ENCODE assay signal across 13 cellular contexts in genomic region chr1:910311-910880, GRCh38. TPM values are rescaled to one million over a fixed set of nuclear protein-coding genes. Genes with fewer than 3 reads are reported as not detected.
DNase-seq lines count a peak whose midpoint lies in the region; ATAC-seq, FAIRE-seq and TF ChIP-seq lines count a peak whose summit lies in the region.
"Had no signal": no experiment of that assay in that cellular context is flagged by ENCODE, and none has a peak within 500 bp of the region (broad histone marks: within the 10 kb centered on the region; RNA-seq: fewer than 3 reads in every experiment).

No MANE protein-coding gene starts in this region.

- H3K4me1 ChIP-seq in psoas muscle: peaks cover 1% of the 10 kb centered on the region

- H3K27ac ChIP-seq in psoas muscle: no peak overlapping the region
- H3K27ac ChIP-seq: epithelial cell of prostate, neutrophil had no signal

- no peak for ATAC-seq in Right ventricle myocardium superior (ENCODE audit: poor library complexity)
- no peak for ATAC-seq in psoas muscle
- ATAC-seq in HG03135 (IDR thresholded peaks at IDR 0.05; ENCODE audit: unreplicated experiment): no peak
- ATAC-seq in HG03460 (IDR thresholded peaks at IDR 0.05; ENCODE audit: unreplicated experiment): no peak

- 21 to 32% (median 28%) methylated on average over 22 to 29 of the region's 29 CpGs for WGBS in psoas muscle, 3 donors

- intact Hi-C loops in Right ventricle myocardium superior (cut with DNase I): no loop called here
- intact Hi-C loops in psoas muscle (cut with DNase I): no loop called here

- H3K9me3 ChIP-seq in psoas muscle: no peaks in the 10 kb centered on the region
- H3K9me3 ChIP-seq: neutrophil had no signal

- no peak for TF ChIP-seq POLR2A in GM12892 (IDR thresholded peaks at IDR 0.05; ENCODE audit: low read depth, low read length)

- H3K4me3 ChIP-seq in psoas muscle: no peak overlapping the region

- H3K36me3 ChIP-seq in psoas muscle (ENCODE audit: insufficient read depth in 1 of 2, low read depth in 1 of 2): no peaks in the 10 kb centered on the region
- H3K36me3 ChIP-seq: neutrophil had no signal

- FAIRE-seq in GM12892 (lab: Jason Lieb, UNC): no peak

- peaks cover 0 to 69% (median 18%) of the 10 kb centered on the region in 3 donors for H3K27me3 ChIP-seq in psoas muscle (ENCODE audit: insufficient read depth in 3 of 3, low read length in 2 of 3)

- peak; percentile 24 for DNase-seq in GM12892 (ENCODE audit: insufficient read length)
- DNase-seq in NCI-H526 treated with DMSO at 0.1 percent for 48 hours (lab: John Stamatoyannopoulos, UW): peak; percentile 34
- peak; percentile 39 for DNase-seq in Right ventricle myocardium superior
- DNase-seq in psoas muscle: peak; percentile 12 to 43
- no peak for DNase-seq in RPMI8226
- DNase-seq: activated CD4-positive, alpha-beta T cell treated with anti-CD3 and anti-CD28 coated beads for 4 hours; DMS79; KBM-7 had no signal

- no peak for TF ChIP-seq CTCF in psoas muscle (IDR thresholded peaks at IDR 0.05)

RNA-seq across cellular contexts. Expression of gene SAMD11, which starts 13.3 kb away (rescaled TPM):
- not detected for polyA plus RNA-seq in GM12892 (2012; ENCODE audit: missing spikeins)
- 1.5 TPM for total RNA-seq in Right ventricle myocardium superior
- 1 to 10 TPM in 2 of 4 donors, under 1 TPM in 1, not detected in 1; 0.37 to 6.9 (median 1.5) TPM for total RNA-seq in psoas muscle
- 1 to 10 TPM in 1 of 3 donors, under 1 TPM in 2; 0.28 to 1.5 (median 0.58) TPM for polyA plus RNA-seq in psoas muscle

RNA-seq across cellular contexts. Expression of gene NOC2L, which starts 48.7 kb away (rescaled TPM):
- 37.8 TPM for polyA plus RNA-seq in GM12892 (2012; ENCODE audit: missing spikeins)
- total RNA-seq in Right ventricle myocardium superior (42.8 TPM), psoas muscle (10 to 100 TPM; 61.4 to 87.0 (median 82.7) TPM)
- polyA plus RNA-seq in psoas muscle: 100 to 1,000 TPM in 1 of 3 donors, 10 to 100 TPM in 2; 78.1 to 106 (median 92.7) TPM

RNA-seq across cellular contexts. Expression of gene KLHL17, which starts 50.0 kb away (rescaled TPM):
- 8.9 TPM for polyA plus RNA-seq in GM12892 (2012; ENCODE audit: missing spikeins)
- total RNA-seq in Right ventricle myocardium superior (5.6 TPM), psoas muscle (1 to 10 TPM; 2.1 to 3.8 (median 3.0) TPM)
- 1 to 10 TPM; 3.4 to 5.5 (median 4.1) TPM for polyA plus RNA-seq in psoas muscle

RNA-seq across cellular contexts. Expression of gene PLEKHN1, which starts 55.9 kb away (rescaled TPM):
- 0.11 TPM for polyA plus RNA-seq in GM12892 (2012; ENCODE audit: missing spikeins)
- total RNA-seq in Right ventricle myocardium superior (not detected), psoas muscle (not detected)
- under 1 TPM in 1 of 3 donors, not detected in 2; 0.03 TPM for polyA plus RNA-seq in psoas muscle
- total RNA-seq: temporal lobe had no signal
